Comparison of ENCODE assay signal across 8 cellular contexts in genomic region chr1:203268901-203269653, GRCh38. TPM values are rescaled to one million over a fixed set of nuclear protein-coding genes. Genes with fewer than 3 reads are reported as not detected.
A peak's percentile ranks its signal among the peaks of the same experiment; 100 is the strongest.
DNase-seq lines count a peak whose midpoint lies in the region; ATAC-seq and TF ChIP-seq lines count a peak whose summit lies in the region.

No MANE protein-coding gene starts in this region.

- H3K27me3 ChIP-seq in WERI-Rb-1 (ENCODE audit: insufficient read depth, low read depth, severe bottlenecking), result no peaks in the 10 kb centered on the region
- H3K27me3 ChIP-seq in fibroblast of lung (ENCODE audit: control insufficient read depth, insufficient read depth, low read length), result peaks cover 3% of the 10 kb centered on the region
- H3K27me3 ChIP-seq in ovary, result no peaks in the 10 kb centered on the region

- TF ChIP-seq POLR2A in ovary (IDR thresholded peaks at IDR 0.05), result no peak

- H3K4me2 ChIP-seq in fibroblast of lung (ENCODE audit: extremely low read depth, insufficient read depth, low read length), result no peak overlapping the region

- H3K27ac ChIP-seq in WERI-Rb-1 (peak overlapping the region; percentile 19), fibroblast of lung (ENCODE audit: insufficient read depth, low read length) (no peak overlapping the region), ovary (no peak overlapping the region)

- WGBS in ovary, 3 donors, result 36 to 42% (median 39%) methylated on average over 5 of the region's 5 CpGs

- no peak overlapping the region for H2AFZ ChIP-seq in fibroblast of lung (ENCODE audit: low read length)

- no peak for TF ChIP-seq EP300 in ovary (IDR thresholded peaks at IDR 0.05)

- no peaks in the 10 kb centered on the region for H3K9me3 ChIP-seq in WERI-Rb-1 (ENCODE audit: severe bottlenecking)
- H3K9me3 ChIP-seq in fibroblast of lung (ENCODE audit: control insufficient read depth, insufficient read depth, low read depth, low read length), result no peaks in the 10 kb centered on the region
- H3K9me3 ChIP-seq in ovary, result no peaks in the 10 kb centered on the region

- ATAC-seq in HG03039 (IDR thresholded peaks at IDR 0.05; ENCODE audit: unreplicated experiment), result no peak

- no peaks in the 10 kb centered on the region for H3K79me2 ChIP-seq in fibroblast of lung (ENCODE audit: control insufficient read depth, insufficient read depth, low read length)

- H4K20me1 ChIP-seq in fibroblast of lung (ENCODE audit: control insufficient read depth, extremely low read depth, insufficient read depth, low read length), result no peaks in the 10 kb centered on the region

- H3K4me1 ChIP-seq in fibroblast of lung (ENCODE audit: control insufficient read depth, extremely low read depth, insufficient read depth, low read length) (peaks cover 7% of the 10 kb centered on the region), ovary (ENCODE audit: insufficient read depth) (peaks cover 5% of the 10 kb centered on the region)

- H3K36me3 ChIP-seq in WERI-Rb-1, result no peaks in the 10 kb centered on the region
- H3K36me3 ChIP-seq in fibroblast of lung (ENCODE audit: control insufficient read depth, insufficient read depth, low read length), result no peaks in the 10 kb centered on the region
- H3K36me3 ChIP-seq in ovary, result no peaks in the 10 kb centered on the region

- no peak overlapping the region for H3K9ac ChIP-seq in fibroblast of lung (ENCODE audit: insufficient read depth, low read length)

- DNase-seq in COR-L47 (lab: John Stamatoyannopoulos, UW), result peak; percentile 46
- DNase-seq in HCEC 1CT, result peak; percentile 67
- DNase-seq in NCI-H345 (lab: John Stamatoyannopoulos, UW), result peak; percentile 63
- DNase-seq in WERI-Rb-1, result peak; percentile 87
- DNase-seq in fibroblast of lung (ENCODE audit: low read depth in 2 of 2), result peak; percentile 64 to 78
- DNase-seq in ovary, result peak in 1 of 5 donors; percentile 17
- no peak for DNase-seq in UCSD-AML1 (lab: John Stamatoyannopoulos, UW; ENCODE audit: unreplicated experiment)

- TF ChIP-seq CTCF in WERI-Rb-1 (IDR thresholded peaks at IDR 0.05; ENCODE audit: low read depth, low read length) (peak; percentile 100), fibroblast of lung (conservative IDR thresholded peaks at IDR 0.05 in 1 of 2, IDR thresholded peaks at IDR 0.05 in 1 of 2; ENCODE audit: low read depth in 1 of 2, low read length in 2 of 2) (peak; percentile 88 to 97), ovary (IDR thresholded peaks at IDR 0.05) (peak; percentile 23 to 89 (median 75))

- H3K4me3 ChIP-seq in WERI-Rb-1 (ENCODE audit: low read depth, low read length), result no peak overlapping the region
- H3K4me3 ChIP-seq in fibroblast of lung (replicated peaks in 1 of 4; ENCODE audit: control extremely low read depth in 1 of 4, insufficient read depth in 1 of 4, low read depth in 3 of 4, low read length in 4 of 4), result no peak overlapping the region
- H3K4me3 ChIP-seq in ovary, result no peak overlapping the region

- intact Hi-C loops in ovary (cut with DNase I), result loop anchor here in 2 of 4 donors (10.0 kb wide), 2 partner anchors 436 to 446 kb away; no protein-coding TSS in a partner anchor

RNA-seq across cellular contexts. Expression of gene BTG2, which starts 36.2 kb away (rescaled TPM):
- total RNA-seq in fibroblast of lung (20.3 and 26.3 TPM in 2 replicates), ovary (100 to 1,000 TPM; 124 to 395 (median 220) TPM)
- polyA plus RNA-seq in fibroblast of lung (9.8 and 12.2 TPM in 2 replicates), ovary (100 to 1,000 TPM; 113 to 167 TPM)
- polyA plus RNA-seq in fibroblast of lung (2012), result 6.7 and 9.3 TPM in 2 replicates
- 4.1 and 9.1 TPM in 2 replicates for polyA minus RNA-seq in fibroblast of lung (ENCODE audit: low replicate concordance)

RNA-seq across cellular contexts. Expression of gene CHIT1, which starts 39.6 kb away (rescaled TPM):
- total RNA-seq in fibroblast of lung, result not detected in 2 replicates
- polyA plus RNA-seq in fibroblast of lung, result not detected in 2 replicates
- polyA plus RNA-seq in fibroblast of lung (2012), result not detected in 2 replicates
- not detected in 2 replicates for polyA minus RNA-seq in fibroblast of lung (ENCODE audit: low replicate concordance)
- total RNA-seq in ovary, result 10 to 100 TPM in 1 of 7 donors, 1 to 10 TPM in 1, under 1 TPM in 2, not detected in 3; 0.08 to 26.9 (median 0.77) TPM
- 1 to 10 TPM in 1 of 2 donors, under 1 TPM in 1; 0.50 to 7.0 TPM for polyA plus RNA-seq in ovary
